Comparison of ENCODE assay signal across 29 cellular contexts in genomic region chr1:20071416-20071815, GRCh38. TPM values are rescaled to one million over a fixed set of nuclear protein-coding genes. Genes with fewer than 3 reads are reported as not detected.
"Had no signal": no experiment of that assay in that cellular context is flagged by ENCODE, and none has a peak within 500 bp of the region (broad histone marks: within the 10 kb centered on the region; RNA-seq: fewer than 3 reads in every experiment).

No MANE protein-coding gene starts in this region.

- H3K27ac ChIP-seq: foreskin keratinocyte, neural progenitor cell, pancreas, psoas muscle, right lobe of liver, tibial nerve, uterus, WERI-Rb-1 had no signal

- H3K4me1 ChIP-seq: foreskin keratinocyte, neural progenitor cell, pancreas, right lobe of liver, uterus had no signal

- H3K4me1 Mint-ChIP-seq: neural progenitor cell; stimulated activated effector memory CD8-positive, alpha-beta T cell treated with anti-CD3 and anti-CD28 coated beads, Interleukin-12 subunit alpha, Interleukin-12 subunit beta, amount 100 ng/mL, for 72 hours; stimulated activated naive CD8-positive, alpha-beta T cell treated with anti-CD3 and anti-CD28 coated beads, Interleukin-15, amount 100 ng/mL, for 72 hours; T-cell had no signal

- H3K36me3 ChIP-seq: neural progenitor cell, pancreas, right lobe of liver, tibial nerve, uterus, WERI-Rb-1 had no signal

- H3K27ac Mint-ChIP-seq: activated T-helper 2 cell treated with anti-CD3 and anti-CD28 coated beads, Interferon-gamma antibody, Interleukin-2, Interleukin-4, amounts not matched to agents 10 μg/mL and 5 μg/mL and 100 μg/mL, durations not matched to agents 14 hours and 24 hours and 36 hours; naive thymus-derived CD8-positive, alpha-beta T cell; neural progenitor cell; stimulated activated effector memory CD8-positive, alpha-beta T cell treated with anti-CD3 and anti-CD28 coated beads, Interleukin-12 subunit alpha, Interleukin-12 subunit beta, amount 100 ng/mL, for 72 hours; stimulated activated naive CD8-positive, alpha-beta T cell treated with anti-CD3 and anti-CD28 coated beads, Interleukin-15, amount 100 ng/mL, for 72 hours; T-cell; T-helper 2 cell treated with Interferon-gamma antibody and Interleukin-4, amounts not matched to agents 5 μg/mL and 100 μg/mL, for 36 hours had no signal

- H3K36me3 Mint-ChIP-seq: naive thymus-derived CD8-positive, alpha-beta T cell; neural progenitor cell; stimulated activated effector memory CD8-positive, alpha-beta T cell treated with anti-CD3 and anti-CD28 coated beads, Interleukin-12 subunit alpha, Interleukin-12 subunit beta, amount 100 ng/mL, for 72 hours; T-cell had no signal

- H3K4me3 ChIP-seq: neural progenitor cell, pancreas, psoas muscle, right lobe of liver, tibial nerve, uterus had no signal

- H3K9me3 Mint-ChIP-seq: activated T-cell treated with anti-CD3 and anti-CD28 coated beads, Interleukin-2, amount 50 U/mL, for 4 hours; activated T-helper 2 cell treated with anti-CD3 and anti-CD28 coated beads, Interferon-gamma antibody, Interleukin-2, Interleukin-4, amounts not matched to agents 10 μg/mL and 5 μg/mL and 100 μg/mL, durations not matched to agents 14 hours and 24 hours and 36 hours; naive thymus-derived CD8-positive, alpha-beta T cell; neural progenitor cell; stimulated activated effector memory CD8-positive, alpha-beta T cell treated with anti-CD3 and anti-CD28 coated beads, Interleukin-12 subunit alpha, Interleukin-12 subunit beta, amount 100 ng/mL, for 72 hours; stimulated activated naive CD8-positive, alpha-beta T cell treated with anti-CD3 and anti-CD28 coated beads, Interleukin-15, amount 100 ng/mL, for 72 hours; T-cell; T-helper 2 cell treated with Interferon-gamma antibody and Interleukin-4, amounts not matched to agents 5 μg/mL and 100 μg/mL, for 36 hours had no signal

- H3K27me3 ChIP-seq: neural progenitor cell, pancreas, right lobe of liver, tibial nerve, uterus had no signal

- ATAC-seq: activated T-cell treated with anti-CD3 and anti-CD28 coated beads, Interleukin-2, amount 50 U/mL, for 4 hours; foreskin keratinocyte; naive thymus-derived CD8-positive, alpha-beta T cell; pancreas; psoas muscle; right lobe of liver; stimulated activated effector memory CD8-positive, alpha-beta T cell treated with anti-CD3 and anti-CD28 coated beads, Interleukin-12 subunit alpha, Interleukin-12 subunit beta, amount 100 ng/mL, for 72 hours; stimulated activated naive CD8-positive, alpha-beta T cell treated with anti-CD3 and anti-CD28 coated beads, Interleukin-15, amount 100 ng/mL, for 72 hours; T-cell had no signal

- DNase-seq: activated CD4-positive, alpha-beta T cell treated with anti-CD3 and anti-CD28 coated beads, Interleukin-2, amount 50 U/mL, for 1 hour; activated CD4-positive, CD25-positive, alpha-beta regulatory T cell treated with anti-CD3 and anti-CD28 coated beads, Interleukin-2, amount 50 U/mL, for 72 hours; activated CD8-positive, alpha-beta memory T cell treated with anti-CD3 and anti-CD28 coated beads, Interleukin-2, amount 50 U/mL, for 48 hours; activated naive CD4-positive, alpha-beta T cell; activated T-cell treated with anti-CD3 and anti-CD28 coated beads, Interleukin-2, amount 50 U/mL, for 4 hours; amygdala; cerebellar nuclear complex; cortex of kidney; foreskin keratinocyte; glutamatergic neuron; hypothalamus; naive thymus-derived CD8-positive, alpha-beta T cell; pancreas; psoas muscle; right lobe of liver; small intestine; stimulated activated CD4-positive, alpha-beta T cell treated with anti-CD3 and anti-CD28 coated beads, Interleukin-2, amount 100 ng/mL, for 24 hours; stimulated activated naive CD8-positive, alpha-beta T cell treated with anti-CD3 and anti-CD28 coated beads, Interleukin-15, amount 100 ng/mL, for 72 hours; T-cell; uterus; WERI-Rb-1 had no signal

- H3K4me3 Mint-ChIP-seq: activated T-cell treated with anti-CD3 and anti-CD28 coated beads, Interleukin-2, amount 50 U/mL, for 4 hours; naive thymus-derived CD8-positive, alpha-beta T cell; neural progenitor cell; stimulated activated effector memory CD8-positive, alpha-beta T cell treated with anti-CD3 and anti-CD28 coated beads, Interleukin-12 subunit alpha, Interleukin-12 subunit beta, amount 100 ng/mL, for 72 hours; stimulated activated naive CD8-positive, alpha-beta T cell treated with anti-CD3 and anti-CD28 coated beads, Interleukin-15, amount 100 ng/mL, for 72 hours; T-cell; T-helper 2 cell treated with Interferon-gamma antibody and Interleukin-4, amounts not matched to agents 5 μg/mL and 100 μg/mL, for 36 hours had no signal

- H3K9me3 ChIP-seq: pancreas, psoas muscle, right lobe of liver, tibial nerve, uterus had no signal

RNA-seq across cellular contexts. Expression of gene PLA2G5, which starts 1.4 kb away (rescaled TPM):
- total RNA-seq: activated T-cell treated with anti-CD3 and anti-CD28 coated beads, Interleukin-2, amount 50 U/mL, for 4 hours; activated T-helper 2 cell treated with anti-CD3 and anti-CD28 coated beads, Interferon-gamma antibody, Interleukin-2, Interleukin-4, amounts not matched to agents 10 μg/mL and 5 μg/mL and 100 μg/mL, durations not matched to agents 14 hours and 24 hours and 36 hours; bronchial epithelial cell; epithelial cell of proximal tubule; foreskin keratinocyte; naive thymus-derived CD8-positive, alpha-beta T cell; T-cell had no signal
- polyA plus RNA-seq: foreskin keratinocyte; naive thymus-derived CD8-positive, alpha-beta T cell had no signal

RNA-seq across cellular contexts. Expression of gene PLA2G2D, which starts 47.9 kb away (rescaled TPM):
- total RNA-seq: activated T-cell treated with anti-CD3 and anti-CD28 coated beads, Interleukin-2, amount 50 U/mL, for 4 hours; bronchial epithelial cell; epithelial cell of proximal tubule; foreskin keratinocyte; lower leg skin; naive thymus-derived CD8-positive, alpha-beta T cell; psoas muscle; T-cell; tibial nerve; uterus had no signal
- polyA plus RNA-seq: foreskin keratinocyte; naive thymus-derived CD8-positive, alpha-beta T cell; pancreas; psoas muscle had no signal
